ENCODE assay signal across 1 cellular context in genomic region chr12:91361864-91362263, GRCh38.
TF ChIP-seq lines count a peak whose summit lies in the region.

No MANE protein-coding gene starts in this region.

TF ChIP-seq in GM23338, 12 proteins besides CTCF, POLR2A, EP300 and RAD21 (continued from another document):
- TF ChIP-seq ZNF462 (CRISPR knock-in tag; IDR thresholded peaks at IDR 0.05) (no peak), NANOG (IDR thresholded peaks at IDR 0.05; ENCODE audit: borderline replicate concordance) (no peak), ZNF331 (CRISPR knock-in tag; IDR thresholded peaks at IDR 0.05; ENCODE audit: low read depth) (no peak), POLR2AphosphoS5 (IDR thresholded peaks at IDR 0.05; ENCODE audit: low read depth) (no peak), REST (IDR thresholded peaks at IDR 0.05; ENCODE audit: unreplicated experiment) (no peak), STAT1 (IDR thresholded peaks at IDR 0.05; ENCODE audit: unreplicated experiment) (no peak), ZNF114 (CRISPR knock-in tag; IDR thresholded peaks at IDR 0.05) (no peak), EZH2phosphoT487 (IDR thresholded peaks at IDR 0.05; ENCODE audit: unreplicated experiment) (no peak), EZH2 (IDR thresholded peaks at IDR 0.05; ENCODE audit: low read depth, unreplicated experiment) (no peak)
